In the genomic region with DNA sequence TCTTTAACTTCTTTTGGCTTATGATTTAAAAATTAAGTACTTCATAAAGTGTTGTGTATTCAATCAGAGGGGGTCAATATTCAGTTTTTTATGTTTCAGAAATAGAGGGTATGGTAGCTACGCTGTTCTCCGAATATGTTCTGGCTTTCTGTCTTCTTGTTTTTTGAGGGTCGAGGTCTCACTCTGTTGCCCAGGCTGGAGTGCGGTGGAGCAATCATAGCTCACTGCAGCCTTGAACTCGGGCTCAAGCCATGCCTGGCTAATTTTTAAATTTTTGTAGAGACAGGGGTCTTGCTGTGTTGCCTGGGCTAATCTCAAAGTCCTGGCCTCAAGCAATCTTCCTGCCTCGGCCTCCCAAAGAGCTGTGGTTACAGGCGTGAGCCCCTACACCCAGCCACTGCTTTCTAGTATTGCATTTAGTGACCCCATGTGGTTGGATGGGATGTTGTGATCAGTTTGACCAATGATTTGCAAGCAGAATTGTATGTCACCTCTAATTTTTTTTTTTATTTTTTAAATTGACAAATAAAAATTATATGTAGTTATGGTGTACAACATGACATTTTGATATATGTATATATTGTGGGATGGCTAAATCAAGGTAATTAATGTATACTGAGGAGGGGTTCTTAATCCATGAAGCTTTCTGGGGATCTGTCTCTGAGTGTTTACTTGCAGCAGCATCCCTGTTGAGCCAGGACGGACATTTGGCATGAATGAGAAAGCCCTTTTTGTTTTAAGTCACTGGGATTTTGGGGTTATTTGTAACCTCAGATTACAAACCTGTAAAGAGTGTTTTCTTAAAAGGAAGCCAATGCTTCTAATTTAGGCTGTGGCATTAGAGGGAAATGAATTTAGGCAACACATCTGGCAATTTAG, we compare ENCODE assay signal across 10 cellular contexts. TPM values are rescaled to one million over a fixed set of nuclear protein-coding genes. Genes with fewer than 3 reads are reported as not detected.
DNase-seq lines count a peak whose midpoint lies in the region; ATAC-seq and TF ChIP-seq lines count a peak whose summit lies in the region.
"Had no signal": no experiment of that assay in that cellular context is flagged by ENCODE, and none has a peak within 500 bp of the region (broad histone marks: within the 10 kb centered on the region; RNA-seq: fewer than 3 reads in every experiment).

No MANE protein-coding gene starts in this region.

- H3K4me3 ChIP-seq in psoas muscle = no peak overlapping the region

- H3K9me3 ChIP-seq in psoas muscle = no peaks in the 10 kb centered on the region

- intact Hi-C loops in Right ventricle myocardium superior (cut with DNase I) = no loop called here
- intact Hi-C loops in cardiac septum (cut with DNase I) = no loop called here
- intact Hi-C loops in psoas muscle (cut with DNase I) = loop anchor here in 1 of 2 donors (5.0 kb wide), 1 partner anchor 40 kb away; a partner anchor contains a TSS

- ATAC-seq in Right ventricle myocardium superior (ENCODE audit: poor library complexity) (peak; percentile 56), psoas muscle (peak; percentile 84 to 92 (median 88)), GM21825 (IDR thresholded peaks at IDR 0.05; ENCODE audit: unreplicated experiment) (no peak)

- H3K27me3 ChIP-seq in psoas muscle (ENCODE audit: insufficient read depth in 3 of 3, low read length in 2 of 3) = no peaks in the 10 kb centered on the region

- no peaks in the 10 kb centered on the region for H3K36me3 ChIP-seq in psoas muscle (ENCODE audit: insufficient read depth in 1 of 2, low read depth in 1 of 2)

- H3K4me1 ChIP-seq in psoas muscle = peaks cover 10% of the 10 kb centered on the region

- 66 to 79% (median 69%) methylated on average over 8 of the region's 8 CpGs for WGBS in psoas muscle, 3 donors

- in situ Hi-C loops in KBM-7 (cut with MboI; ENCODE audit: low pct_unique_long_range_greater_than_20kb, low sequenced_read_pairs) = no loop called here

- H3K27ac ChIP-seq in psoas muscle = peak overlapping the region; percentile 50

- no peak for DNase-seq in Right ventricle myocardium superior
- no peak for DNase-seq in cardiac septum (ENCODE audit: low spot score)
- DNase-seq in KBM-7 = peak; percentile 18
- peak; percentile 24 for DNase-seq in cerebellar cortex (ENCODE audit: low spot score)
- no peak for DNase-seq in psoas muscle
- no peak for DNase-seq in midbrain (lab: John Stamatoyannopoulos, UW)
- DNase-seq in LoVo (ENCODE audit: low spot score) = no peak
- DNase-seq: activated CD4-positive, CD25-positive, alpha-beta regulatory T cell; NCI-H510A had no signal

- TF ChIP-seq CTCF in psoas muscle (IDR thresholded peaks at IDR 0.05) = peak; percentile 38

RNA-seq across cellular contexts. Expression of a gene that starts 38.5 kb away (rescaled TPM):
- total RNA-seq in Right ventricle myocardium superior = 63.0 TPM
- total RNA-seq in cardiac septum = 37.6 TPM
- total RNA-seq in psoas muscle = 10 to 100 TPM; 65.0 to 91.0 (median 69.2) TPM
- polyA plus RNA-seq in psoas muscle = 10 to 100 TPM; 28.7 to 66.1 (median 44.3) TPM

Comparison
In these comparisons a context has a peak if more than half of its experiments do, and no peak if none do; other contexts are left out.
1. DNase-seq: peak in KBM-7 (single experiment) and cerebellar cortex (single experiment); none in Right ventricle myocardium superior (single experiment), cardiac septum (single experiment), psoas muscle (0 of 2), midbrain (single experiment) and LoVo (single experiment).